11 cellular contexts compared by ENCODE assay signal in the genomic region with DNA sequence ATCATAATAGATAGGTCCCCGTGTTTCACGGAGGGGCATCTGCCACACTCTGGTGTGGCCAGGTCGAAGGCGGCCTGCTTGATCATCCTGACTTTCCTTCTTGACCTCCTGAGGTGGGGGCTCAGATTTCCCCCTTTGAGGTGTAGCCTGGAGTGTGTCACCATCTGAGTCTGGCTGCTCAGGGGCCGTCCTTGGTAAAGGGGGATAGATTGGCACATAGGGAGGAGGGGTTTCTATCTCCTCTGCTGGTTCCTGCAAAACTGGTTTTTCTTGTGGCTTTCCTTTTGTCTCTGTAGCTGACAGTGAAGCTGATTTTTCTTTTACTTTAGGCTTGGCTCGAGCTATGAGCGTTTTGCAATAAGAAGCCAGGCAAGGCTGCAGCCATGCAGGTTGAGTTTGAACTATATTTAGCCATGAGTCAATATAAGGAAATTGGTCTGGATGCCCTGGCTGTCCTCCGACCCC. TPM values are rescaled to one million over a fixed set of nuclear protein-coding genes. Genes with fewer than 3 reads are reported as not detected.
A peak's percentile ranks its signal among the peaks of the same experiment; 100 is the strongest.
DNase-seq lines count a peak whose midpoint lies in the region; ATAC-seq, FAIRE-seq and TF ChIP-seq lines count a peak whose summit lies in the region.
"Had no signal": no experiment of that assay in that cellular context is flagged by ENCODE, and none has a peak within 500 bp of the region (broad histone marks: within the 10 kb centered on the region; RNA-seq: fewer than 3 reads in every experiment).

No MANE protein-coding gene starts in this region.

- no peak for ATAC-seq in HG03108 (IDR thresholded peaks at IDR 0.05; ENCODE audit: unreplicated experiment)

- H3K4me2 ChIP-seq in trophoblast cell (ENCODE audit: low read length) (peak overlapping the region; percentile 16), neuronal stem cell (ENCODE audit: insufficient read depth, low read length, poor library complexity, severe bottlenecking) (no peak overlapping the region)

- H3K4me1 ChIP-seq in esophagus muscularis mucosa = peaks cover 9 to 31% (median 25%) of the 10 kb centered on the region in 4 donors
- H3K4me1 ChIP-seq in trophoblast cell (ENCODE audit: control insufficient read depth in 1 of 2, insufficient read depth in 2 of 2, low read length in 2 of 2) = peaks cover 17 to 18% of the 10 kb centered on the region in 2 experiments
- H3K4me1 ChIP-seq in neuronal stem cell (ENCODE audit: control insufficient read depth in 2 of 2, insufficient read depth in 1 of 2, low read depth in 1 of 2, low read length in 2 of 2) = no peaks in the 10 kb centered on the region

- intact Hi-C loops in esophagus muscularis mucosa (cut with DNase I) (loop anchor here (2.0 kb wide), 1 partner anchor 41 kb away; no protein-coding TSS in a partner anchor), dorsolateral prefrontal cortex (cut with DNase I) (no loop called here)

- H4K91ac ChIP-seq in trophoblast cell (ENCODE audit: low read depth, low read length) = no peak overlapping the region
- H4K91ac ChIP-seq in neuronal stem cell (ENCODE audit: low read depth, low read length, poor library complexity) = no peak overlapping the region

- H3K79me1 ChIP-seq in trophoblast cell (ENCODE audit: low read length) = peaks cover 7% of the 10 kb centered on the region
- H3K79me1 ChIP-seq in neuronal stem cell (ENCODE audit: low read depth, low read length) = peaks cover 3% of the 10 kb centered on the region

- no peak overlapping the region for H4K12ac ChIP-seq in trophoblast cell (ENCODE audit: low read depth, low read length)

- no peak overlapping the region for H3K23ac ChIP-seq in trophoblast cell (ENCODE audit: low read length)
- no peak overlapping the region for H3K23ac ChIP-seq in neuronal stem cell (ENCODE audit: low read depth, low read length, poor library complexity)

- 82% methylated on average over 8 of the region's 8 CpGs for WGBS in esophagus muscularis mucosa
- WGBS in trophoblast cell (ENCODE audit: extremely low coverage, insufficient coverage, insufficient read length) = no CpG with 5 or more reads among the region's 8 CpGs
- no CpG with 5 or more reads among the region's 8 CpGs for WGBS in neuronal stem cell (ENCODE audit: extremely low coverage in 2 of 2, insufficient read length in 2 of 2, insufficient replicate concordance in 1 of 2), 2 donors

- no peak overlapping the region for H2BK120ac ChIP-seq in trophoblast cell (ENCODE audit: insufficient read depth, low read length, poor library complexity)
- no peak overlapping the region for H2BK120ac ChIP-seq in neuronal stem cell (ENCODE audit: low read depth, low read length)

- H3K79me2 ChIP-seq in trophoblast cell (ENCODE audit: control insufficient read depth, insufficient read depth, low read length, poor library complexity) = peaks cover 8% of the 10 kb centered on the region

- H2AK5ac ChIP-seq in trophoblast cell (ENCODE audit: low read length) (no peak overlapping the region), neuronal stem cell (ENCODE audit: low read depth, low read length) (no peak overlapping the region)

- H2BK12ac ChIP-seq in trophoblast cell (ENCODE audit: low read length) (no peak overlapping the region), neuronal stem cell (ENCODE audit: low read length) (no peak overlapping the region)

- H3K4me3 ChIP-seq in esophagus muscularis mucosa = no peak overlapping the region
- H3K4me3 ChIP-seq in trophoblast cell (ENCODE audit: low read depth, low read length) = no peak overlapping the region
- no peak overlapping the region for H3K4me3 ChIP-seq in neuronal stem cell (ENCODE audit: low read length in 2 of 2)
- H3K4me3 ChIP-seq in dorsolateral prefrontal cortex = no peak overlapping the region

- H2BK5ac ChIP-seq in trophoblast cell (ENCODE audit: low read depth, low read length, poor library complexity) (no peak overlapping the region), neuronal stem cell (ENCODE audit: low read length) (no peak overlapping the region)

- H4K8ac ChIP-seq in trophoblast cell (ENCODE audit: low read depth, low read length) = no peak overlapping the region
- no peak overlapping the region for H4K8ac ChIP-seq in neuronal stem cell (ENCODE audit: low read depth, low read length)

- H3K9me3 ChIP-seq in esophagus muscularis mucosa (no peaks in the 10 kb centered on the region), trophoblast cell (ENCODE audit: insufficient read depth, low read depth, low read length) (peaks cover 37% of the 10 kb centered on the region), neuronal stem cell (replicated peaks in 1 of 2; ENCODE audit: control insufficient read depth in 2 of 2, insufficient read depth in 1 of 2, low read depth in 1 of 2, low read length in 2 of 2) (peaks cover 50 to 99% of the 10 kb centered on the region in 2 donors)

- no peak overlapping the region for H3K14ac ChIP-seq in trophoblast cell (ENCODE audit: low read length)
- H3K14ac ChIP-seq in neuronal stem cell (ENCODE audit: low read length) = no peak overlapping the region

- H2AFZ ChIP-seq in trophoblast cell (ENCODE audit: insufficient read depth, low read length, poor library complexity) (no peak overlapping the region), neuronal stem cell (ENCODE audit: low read length) (no peak overlapping the region)

- H3K36me3 ChIP-seq in esophagus muscularis mucosa (peaks cover 0 to 9% (median 2%) of the 10 kb centered on the region in 4 donors), trophoblast cell (ENCODE audit: control insufficient read depth in 1 of 2, insufficient read depth in 2 of 2, low read length in 2 of 2) (peaks cover 38 to 51% of the 10 kb centered on the region in 2 experiments), neuronal stem cell (replicated peaks in 1 of 2; ENCODE audit: control insufficient read depth in 2 of 2, insufficient read depth in 2 of 2, low read length in 2 of 2) (peaks cover 28 to 90% of the 10 kb centered on the region in 2 donors)

- H3K27ac ChIP-seq in esophagus muscularis mucosa (replicated peaks in 1 of 4) = peak overlapping the region in 3 of 4 donors; percentile 66 to 80 (median 71)
- H3K27ac ChIP-seq in trophoblast cell (ENCODE audit: low read depth, low read length) = peak overlapping the region; percentile 86
- H3K27ac ChIP-seq in neuronal stem cell (replicated peaks; ENCODE audit: low read length) = no peak overlapping the region
- no peak overlapping the region for H3K27ac ChIP-seq in dorsolateral prefrontal cortex

- H3K18ac ChIP-seq in trophoblast cell (ENCODE audit: low read length) = no peak overlapping the region
- H3K18ac ChIP-seq in neuronal stem cell (ENCODE audit: low read length) = no peak overlapping the region

- DNase-seq in ELF-1 (ENCODE audit: low read depth, low spot score) = peak; percentile 68
- DNase-seq in NCI-H2196 treated with DMSO at 0.1 percent for 48 hours (lab: John Stamatoyannopoulos, UW; ENCODE audit: unreplicated experiment) = peak; percentile 27
- no peak for DNase-seq in esophagus muscularis mucosa (ENCODE audit: extremely low spot score)
- DNase-seq in trophoblast cell = peak; percentile 83 to 92
- DNase-seq in urothelium cell line (ENCODE audit: low spot score) = no peak
- DNase-seq in neuronal stem cell (ENCODE audit: low spot score) = no peak
- no peak for DNase-seq in dorsolateral prefrontal cortex
- DNase-seq: kidney glomerular epithelial cell, retina, T-helper 9 cell had no signal

- H3K9ac ChIP-seq in trophoblast cell (ENCODE audit: low read length) = no peak overlapping the region
- H3K9ac ChIP-seq in neuronal stem cell (ENCODE audit: low read depth, low read length, poor library complexity) = no peak overlapping the region

- FAIRE-seq in urothelium cell line (lab: Jason Lieb, UNC) = no peak

- H3K27me3 ChIP-seq in esophagus muscularis mucosa (no peaks in the 10 kb centered on the region), trophoblast cell (ENCODE audit: insufficient read depth, low read length) (no peaks in the 10 kb centered on the region), neuronal stem cell (ENCODE audit: control insufficient read depth in 3 of 3, insufficient read depth in 3 of 3, low read depth in 1 of 3, low read length in 3 of 3) (no peaks in the 10 kb centered on the region), dorsolateral prefrontal cortex (no peaks in the 10 kb centered on the region)

- TF ChIP-seq EP300 in esophagus muscularis mucosa (IDR thresholded peaks at IDR 0.05) = no peak

- H2BK15ac ChIP-seq in neuronal stem cell (ENCODE audit: low read length) = no peak overlapping the region

- no peak overlapping the region for H3K4ac ChIP-seq in trophoblast cell (ENCODE audit: low read depth, low read length)
- H3K4ac ChIP-seq in neuronal stem cell (ENCODE audit: low read length) = no peak overlapping the region

- TF ChIP-seq CTCF in esophagus muscularis mucosa (IDR thresholded peaks at IDR 0.05) (no peak), dorsolateral prefrontal cortex (IDR thresholded peaks at IDR 0.05 in 54 of 56, conservative IDR thresholded peaks at IDR 0.05 in 2 of 56; ENCODE audit: low read depth in 1 of 56, partially characterized antibody in 56 of 56) (no peak)

- no peak for TF ChIP-seq POLR2A in esophagus muscularis mucosa (IDR thresholded peaks at IDR 0.05; ENCODE audit: low read depth)

RNA-seq across cellular contexts. Expression of a gene that starts 7.1 kb away (rescaled TPM):
- total RNA-seq in esophagus muscularis mucosa = 1 to 10 TPM; 2.9 to 8.7 (median 4.1) TPM
- polyA plus RNA-seq in trophoblast cell (2013) = 14.0 and 14.5 TPM in 2 replicates
- 20.4 TPM for polyA plus RNA-seq in neuronal stem cell (2013, experiment 1 of 2)
- polyA plus RNA-seq in neuronal stem cell (2013, experiment 2 of 2) = 21.0 TPM
- total RNA-seq in dorsolateral prefrontal cortex = 10 to 100 TPM in 118 of 120 experiments, 1 to 10 TPM in 2; 7.9 to 35.1 (median 17.4) TPM

RNA-seq across cellular contexts. Expression of a gene that starts 8.5 kb away (rescaled TPM):
- total RNA-seq in esophagus muscularis mucosa = 10 to 100 TPM in 1 of 4 donors, 1 to 10 TPM in 3; 5.3 to 11.6 (median 7.5) TPM
- polyA plus RNA-seq in trophoblast cell (2013) = 19.1 and 20.0 TPM in 2 replicates
- 18.6 TPM for polyA plus RNA-seq in neuronal stem cell (2013, experiment 1 of 2)
- polyA plus RNA-seq in neuronal stem cell (2013, experiment 2 of 2) = 19.3 TPM
- 10 to 100 TPM in 119 of 120 experiments, 1 to 10 TPM in 1; 7.9 to 37.1 (median 22.1) TPM for total RNA-seq in dorsolateral prefrontal cortex

Comparison
In these comparisons a context has a peak if more than half of its experiments do, and no peak if none do; other contexts are left out.
1. DNase-seq: peak in ELF-1 (single experiment), NCI-H2196 treated with DMSO at 0.1 percent for 48 hours (single experiment) and trophoblast cell (2 of 2); none in esophagus muscularis mucosa (single experiment), urothelium cell line (single experiment), neuronal stem cell (single experiment) and dorsolateral prefrontal cortex (0 of 10).
2. H3K27ac ChIP-seq: peak in esophagus muscularis mucosa (3 of 4) and trophoblast cell (single experiment); none in neuronal stem cell (single experiment) and dorsolateral prefrontal cortex (0 of 59).